7 cellular contexts compared by ENCODE assay signal in the genomic region with DNA sequence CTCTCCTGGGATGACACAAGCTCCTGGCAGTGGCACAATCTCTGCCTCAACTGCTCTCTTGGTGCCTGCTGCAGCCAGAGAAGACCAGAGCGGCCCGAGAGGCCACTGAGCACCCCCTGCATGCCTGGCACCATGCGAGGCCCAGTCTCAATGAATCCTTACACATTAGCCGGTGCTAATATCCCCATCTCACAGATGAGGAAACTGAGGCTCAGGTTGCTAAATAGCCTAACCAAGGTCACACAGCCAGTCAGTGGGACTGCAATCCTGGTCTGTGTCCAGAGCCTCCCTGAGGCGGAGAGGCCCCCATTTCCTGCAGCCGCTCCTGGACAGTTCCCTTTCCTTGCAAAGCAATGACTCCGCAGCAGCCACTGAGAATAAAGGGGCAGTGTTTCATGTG.
"Had no signal": no experiment of that assay in that cellular context is flagged by ENCODE, and none has a peak within 500 bp of the region (broad histone marks: within the 10 kb centered on the region; RNA-seq: fewer than 3 reads in every experiment).

No MANE protein-coding gene starts in this region.

- H2AFZ ChIP-seq: GM23248 had no signal

- H3K4me3 ChIP-seq: GM23248 had no signal

- H3K4me1 Mint-ChIP-seq: IgD-negative memory B cell had no signal

- H3K9me3 Mint-ChIP-seq: H9, IgD-negative memory B cell had no signal

- H3K27ac ChIP-seq: GM23248 had no signal

- DNase-seq: GM23248, GOT3, H9, HCEC 1CT had no signal

- H3K27ac Mint-ChIP-seq: H9, IgD-negative memory B cell had no signal

- FAIRE-seq: H54, HTR-8/SVneo had no signal

- H3K36me3 Mint-ChIP-seq: IgD-negative memory B cell had no signal

- H3K9ac ChIP-seq: GM23248 had no signal

- H3K4me3 Mint-ChIP-seq: H9, IgD-negative memory B cell had no signal
